In the genomic region with DNA sequence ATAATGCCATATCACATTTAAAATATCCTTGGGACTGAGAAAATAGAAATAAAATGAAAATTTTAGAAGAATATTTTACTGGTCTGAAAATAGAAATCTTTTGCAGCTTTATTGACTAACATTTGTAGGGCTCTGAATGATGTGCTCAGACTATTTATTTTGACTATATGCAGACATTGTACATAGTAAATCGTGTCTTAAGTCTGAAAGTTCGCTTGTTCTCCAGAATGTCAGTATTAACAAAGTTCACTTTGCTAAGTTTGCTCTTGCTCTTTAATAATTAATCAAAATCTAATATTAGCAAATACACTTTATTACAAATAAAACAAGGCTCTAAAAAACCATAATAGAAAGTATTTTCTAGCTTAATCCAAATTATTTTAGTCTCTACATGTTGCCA, we compare ENCODE assay signal across 8 cellular contexts.
"Had no signal": no experiment of that assay in that cellular context is flagged by ENCODE, and none has a peak within 500 bp of the region (broad histone marks: within the 10 kb centered on the region; RNA-seq: fewer than 3 reads in every experiment).

No MANE protein-coding gene starts in this region.

- ATAC-seq: GM23338, HCT116 had no signal

- DNase-seq: GM23248, GOT3, H7, H9, HCEC 1CT, HFFc6 had no signal
